Comparison of ENCODE assay signal across 8 cellular contexts in genomic region chr7:27662490-27663205, GRCh38.
A peak's percentile ranks its signal among the peaks of the same experiment; 100 is the strongest.
DNase-seq lines count a peak whose midpoint lies in the region; ATAC-seq and TF ChIP-seq lines count a peak whose summit lies in the region.

Gene HIBADH (minus strand): TSS chr7:27662883. CDS start chr7:27662788, 95 bp downstream.

- DNase-seq in NCI-H748 treated with DMSO at 0.1 percent for 48 hours (lab: John Stamatoyannopoulos, UW) (peak; percentile 97), dedifferentiated amniotic fluid mesenchymal stem cell (ENCODE audit: extremely low spot score) (peak; percentile 99), left kidney (ENCODE audit: low read depth, low spot score) (peak; percentile 99)
- peak; percentile 89 to 93 for DNase-seq in activated CD4-positive, alpha-beta T cell treated with anti-CD3 and anti-CD28 coated beads, Interleukin-2, amount 50 U/mL, for 24 hours (ENCODE audit: low read depth in 1 of 2, low spot score in 1 of 2)
- DNase-seq in stimulated activated CD4-positive, alpha-beta T cell treated with anti-CD3 and anti-CD28 coated beads, Interleukin-2, amount 100 ng/mL, for 24 hours: peak; percentile 90 to 93

- ATAC-seq in GM19372 (IDR thresholded peaks at IDR 0.05; ENCODE audit: low read depth, unreplicated experiment) (peak; percentile 97), HG03558 (IDR thresholded peaks at IDR 0.05; ENCODE audit: extremely low read depth, unreplicated experiment) (peak; percentile 99)

- peak; percentile 33 for TF ChIP-seq CTCF in C4-2B (conservative IDR thresholded peaks at IDR 0.05)

- peak within 1 kb of the TSS; percentile 86 for H3K27ac ChIP-seq in C4-2B

Comparison
In these comparisons a context has a peak if more than half of its experiments do, and no peak if none do; other contexts are left out.
1. Peak in every context shown above with its lines: DNase-seq, ATAC-seq and H3K27ac ChIP-seq.